ENCODE assay signal across 1 cellular context in genomic region chr1:150847499-150848060, GRCh38.
TF ChIP-seq lines count a peak whose summit lies in the region.

No MANE protein-coding gene starts in this region.

TF ChIP-seq in K562, 482 proteins besides CTCF, POLR2A, EP300 and RAD21:
- TF ChIP-seq ATF2 (CRISPR knock-in tag; IDR thresholded peaks at IDR 0.05) (no peak), FOXJ3 (CRISPR knock-in tag; IDR thresholded peaks at IDR 0.05) (no peak), ATF3 (IDR thresholded peaks at IDR 0.05) (no peak), ATF3 (CRISPR knock-in tag; conservative IDR thresholded peaks at IDR 0.05) (no peak), MCM3 (IDR thresholded peaks at IDR 0.05) (no peak), MTA1 (IDR thresholded peaks at IDR 0.05; ENCODE audit: borderline replicate concordance) (no peak), RERE (CRISPR knock-in tag; IDR thresholded peaks at IDR 0.05; ENCODE audit: borderline replicate concordance) (no peak), ZNF444 (CRISPR knock-in tag; IDR thresholded peaks at IDR 0.05) (no peak), MYNN (IDR thresholded peaks at IDR 0.05) (no peak), MYNN (CRISPR knock-in tag; IDR thresholded peaks at IDR 0.05) (no peak), FOXO4 (CRISPR knock-in tag; IDR thresholded peaks at IDR 0.05) (no peak), ID3 (CRISPR knock-in tag; IDR thresholded peaks at IDR 0.05) (no peak), ID3 (tag; IDR thresholded peaks at IDR 0.05) (no peak), MAX (CRISPR knock-in tag; IDR thresholded peaks at IDR 0.05) (no peak), ZNF146 (CRISPR knock-in tag; IDR thresholded peaks at IDR 0.05; ENCODE audit: unreplicated experiment) (no peak), ZNF280B (CRISPR knock-in tag; IDR thresholded peaks at IDR 0.05) (no peak), HNRNPUL1 (IDR thresholded peaks at IDR 0.05; ENCODE audit: low read length) (no peak), PML (IDR thresholded peaks at IDR 0.05; ENCODE audit: low read length) (no peak), SMARCC2 (IDR thresholded peaks at IDR 0.05; ENCODE audit: low read depth) (no peak), CHD4 (IDR thresholded peaks at IDR 0.05; ENCODE audit: insufficient read depth, insufficient replicate concordance, low read depth, low read length, poor library complexity, severe bottlenecking) (no peak), ZNF511 (CRISPR knock-in tag; IDR thresholded peaks at IDR 0.05) (no peak), SAFB2 (IDR thresholded peaks at IDR 0.05; ENCODE audit: borderline replicate concordance, low read depth, low read length, severe bottlenecking) (no peak)
